In genomic region chr9:93184439-93185221, GRCh38 we compare ENCODE assay signal across 8 cellular contexts. TPM values are rescaled to one million over a fixed set of nuclear protein-coding genes. Genes with fewer than 3 reads are reported as not detected.
DNase-seq lines count a peak whose midpoint lies in the region; ATAC-seq and TF ChIP-seq lines count a peak whose summit lies in the region.

No MANE protein-coding gene starts in this region.

- H3K4me3 Mint-ChIP-seq in IgD-negative memory B cell: peak overlapping the region in 3 of 4 donors; percentile 33 to 52 (median 48)

- peak overlapping the region; percentile 69 to 88 (median 76) for H3K9ac ChIP-seq in BLaER1 treated with 17β-estradiol and CSF1 and Interleukin-3, amounts not matched to agents 10 nM and 100 nM
- H3K9ac ChIP-seq in mammary epithelial cell (ENCODE audit: insufficient read depth, low read length): no peak overlapping the region
- H3K9ac ChIP-seq in muscle layer of colon (ENCODE audit: low read length): no peak overlapping the region

- H3K4me1 ChIP-seq in BLaER1 treated with 17β-estradiol and CSF1 and Interleukin-3, amounts not matched to agents 10 nM and 100 nM: peaks cover 15 to 55% (median 41%) of the 10 kb centered on the region in 10 experiments
- H3K4me1 ChIP-seq in mammary epithelial cell (ENCODE audit: insufficient read depth, low read length): peaks cover 7% of the 10 kb centered on the region
- H3K4me1 ChIP-seq in muscle layer of colon (ENCODE audit: insufficient read depth, low read length): peaks cover 53% of the 10 kb centered on the region

- H4K20me1 ChIP-seq in BLaER1 treated with 17β-estradiol and CSF1 and Interleukin-3, amounts not matched to agents 10 nM and 100 nM: peaks cover 0 to 34% (median 0%) of the 10 kb centered on the region in 11 experiments; a peak in 6 of 22 replicates
- no peaks in the 10 kb centered on the region for H4K20me1 ChIP-seq in mammary epithelial cell (ENCODE audit: insufficient read depth, low read length)

- no peaks in the 10 kb centered on the region for H3K79me2 ChIP-seq in mammary epithelial cell (ENCODE audit: insufficient read depth, low read length)

- DNase-seq in mammary epithelial cell: peak; percentile 2
- DNase-seq in OCI-M2 (lab: John Stamatoyannopoulos, UW; ENCODE audit: unreplicated experiment): no peak
- no peak for DNase-seq in SK-N-DZ (ENCODE audit: low spot score)

- dilution Hi-C loops in mammary epithelial cell (cut with HindIII; ENCODE audit: low sequenced_read_pairs): loop anchor here (5.0 kb wide), 1 partner anchor 48 kb away; no protein-coding TSS in a partner anchor

- no peaks in the 10 kb centered on the region for H3K9me3 Mint-ChIP-seq in IgD-negative memory B cell

- peak overlapping the region; percentile 79 for H2AFZ ChIP-seq in mammary epithelial cell (ENCODE audit: low read depth, low read length)

- peaks cover 43% of the 10 kb centered on the region for H3K27me3 Mint-ChIP-seq in IgD-negative memory B cell

- H3K4me1 Mint-ChIP-seq in IgD-negative memory B cell: peaks cover 1 to 8% (median 7%) of the 10 kb centered on the region in 3 donors

- no peak for TF ChIP-seq CTCF in mammary epithelial cell (conservative IDR thresholded peaks at IDR 0.05 in 1 of 2, IDR thresholded peaks at IDR 0.05 in 1 of 2; ENCODE audit: extremely low read depth in 1 of 2, insufficient read depth in 1 of 2, low read depth in 1 of 2, low read length in 2 of 2)

- no TSS peak for BruUV-seq in mammary epithelial cell (replicated peaks; lab: Mats Ljungman, UMichigan)

- in situ Hi-C loops in mammary epithelial cell (cut with MboI; ENCODE audit: low sequenced_read_pairs in 2 of 2): no loop called here

- no peaks in the 10 kb centered on the region for H3K9me3 ChIP-seq in BLaER1 treated with 17β-estradiol and CSF1 and Interleukin-3, amounts not matched to agents 10 nM and 100 nM (replicated peaks in 1 of 11)
- no peaks in the 10 kb centered on the region for H3K9me3 ChIP-seq in mammary epithelial cell (replicated peaks; ENCODE audit: insufficient read depth, low read length)
- no peaks in the 10 kb centered on the region for H3K9me3 ChIP-seq in muscle layer of colon (ENCODE audit: low read length)

- 20% methylated on average over 1 of the region's 87 CpGs for WGBS in mammary epithelial cell (ENCODE audit: low coverage, missing lambda C conversion rate)

- peak overlapping the region; percentile 59 to 79 (median 74) for H3K4me3 ChIP-seq in BLaER1 treated with 17β-estradiol and CSF1 and Interleukin-3, amounts not matched to agents 10 nM and 100 nM
- H3K4me3 ChIP-seq in mammary epithelial cell (replicated peaks in 1 of 3; ENCODE audit: insufficient read depth in 1 of 3, low read depth in 2 of 3, low read length in 3 of 3) (peak overlapping the region in 1 of 3 experiments; percentile 50), muscle layer of colon (ENCODE audit: low read depth in 1 of 2, low read length in 2 of 2) (peak overlapping the region; percentile 57 to 61)

- no peaks in the 10 kb centered on the region for H3K36me3 Mint-ChIP-seq in IgD-negative memory B cell

- no peak overlapping the region for H3K27ac Mint-ChIP-seq in IgD-negative memory B cell

- H3K27me3 ChIP-seq in BLaER1 treated with 17β-estradiol and CSF1 and Interleukin-3, amounts not matched to agents 10 nM and 100 nM: peaks cover 0 to 41% (median 14%) of the 10 kb centered on the region in 11 experiments; a peak in 15 of 22 replicates
- H3K27me3 ChIP-seq in mammary epithelial cell (ENCODE audit: insufficient read depth, low read length) (peaks cover 24% of the 10 kb centered on the region), muscle layer of colon (ENCODE audit: control insufficient read depth in 1 of 2, insufficient read depth in 2 of 2, low read length in 2 of 2) (no peaks in the 10 kb centered on the region)

- intact Hi-C loops in mammary epithelial cell (cut with micrococcal nuclease): loop anchor here (5.0 kb wide), 1 partner anchor 38 kb away; no protein-coding TSS in a partner anchor

- ATAC-seq in HG03108 (IDR thresholded peaks at IDR 0.05; ENCODE audit: unreplicated experiment) (no peak), HG03175 (IDR thresholded peaks at IDR 0.05; ENCODE audit: unreplicated experiment) (no peak)

- CTCF ChIA-PET in mammary epithelial cell (lab: Charles Lee; ENCODE audit: low non-redundant PET): no interaction called here

- peak overlapping the region; percentile 90 to 99 (median 97) for H3K4me2 ChIP-seq in BLaER1 treated with 17β-estradiol and CSF1 and Interleukin-3, amounts not matched to agents 10 nM and 100 nM
- peak overlapping the region; percentile 94 for H3K4me2 ChIP-seq in mammary epithelial cell (ENCODE audit: insufficient read depth, low read depth, low read length)

- no peaks in the 10 kb centered on the region for H3K36me3 ChIP-seq in BLaER1 treated with 17β-estradiol and CSF1 and Interleukin-3, amounts not matched to agents 10 nM and 100 nM
- H3K36me3 ChIP-seq in mammary epithelial cell (ENCODE audit: insufficient read depth, low read length) (no peaks in the 10 kb centered on the region), muscle layer of colon (ENCODE audit: insufficient read depth, low read length) (no peaks in the 10 kb centered on the region)

- peak overlapping the region in 9 of 11 experiments; percentile 20 to 77 (median 66); a peak in 16 of 22 replicates for H3K27ac ChIP-seq in BLaER1 treated with 17β-estradiol and CSF1 and Interleukin-3, amounts not matched to agents 10 nM and 100 nM
- H3K27ac ChIP-seq in mammary epithelial cell (ENCODE audit: insufficient read depth, low read depth, low read length) (no peak overlapping the region), muscle layer of colon (ENCODE audit: low read depth, low read length) (peak overlapping the region; percentile 81)

RNA-seq across cellular contexts. Expression of gene WNK2, which starts 0.7 kb away (rescaled TPM):
- polyA plus RNA-seq in IgD-negative memory B cell (0.18 TPM), mammary epithelial cell (0.01 TPM)
- total RNA-seq in mammary epithelial cell: 10 to 100 TPM in 1 of 2 donors, under 1 TPM in 1; 0.49 to 12.8 TPM
- not detected for polyA minus RNA-seq in mammary epithelial cell
- polyA plus RNA-seq in SK-N-DZ (2014; cell fraction: cytosol; rRNA removed): 13.0 and 30.9 TPM in 2 replicates
- 28.0 and 59.2 TPM in 2 replicates for polyA plus RNA-seq in SK-N-DZ (2014; cell fraction: nucleus; rRNA removed)

RNA-seq across cellular contexts. Expression of gene NINJ1, which starts 50.6 kb away (rescaled TPM):
- 8.3 TPM for polyA plus RNA-seq in IgD-negative memory B cell
- total RNA-seq in mammary epithelial cell: 10 to 100 TPM; 50.2 to 92.2 TPM
- 48.5 TPM for polyA plus RNA-seq in mammary epithelial cell
- polyA minus RNA-seq in mammary epithelial cell: 69.2 TPM
- polyA plus RNA-seq in SK-N-DZ (2014; cell fraction: cytosol; rRNA removed): 9.9 and 12.7 TPM in 2 replicates
- polyA plus RNA-seq in SK-N-DZ (2014; cell fraction: nucleus; rRNA removed): 5.5 and 6.9 TPM in 2 replicates

Comparison
In these comparisons a context has a peak if more than half of its experiments do, and no peak if none do; other contexts are left out.
1. H3K9ac ChIP-seq: peak in BLaER1 treated with 17β-estradiol and CSF1 and Interleukin-3, amounts not matched to agents 10 nM and 100 nM (11 of 11); none in mammary epithelial cell (single experiment) and muscle layer of colon (single experiment).